7 cellular contexts compared by ENCODE assay signal in genomic region chr1:224691106-224691505, GRCh38.
"Had no signal": no experiment of that assay in that cellular context is flagged by ENCODE, and none has a peak within 500 bp of the region (broad histone marks: within the 10 kb centered on the region; RNA-seq: fewer than 3 reads in every experiment).

No MANE protein-coding gene starts in this region.

- H3K4me1 Mint-ChIP-seq: IgD-negative memory B cell had no signal

- H2AFZ ChIP-seq: GM23338 had no signal

- H3K4me2 ChIP-seq: GM23338 had no signal

- H3K27ac Mint-ChIP-seq: GM23338 had no signal

- H3K4me3 ChIP-seq: GM23338 had no signal

- FAIRE-seq: H1, H54, HTR-8/SVneo had no signal

- DNase-seq: H9, HCEC 1CT had no signal

- H3K4me3 Mint-ChIP-seq: GM23338, H9, IgD-negative memory B cell had no signal

- ATAC-seq: GM23338 had no signal

- H3K36me3 Mint-ChIP-seq: IgD-negative memory B cell had no signal

- H3K9me3 Mint-ChIP-seq: GM23338, IgD-negative memory B cell had no signal
